In genomic region chr9:91884153-91884552, GRCh38 we compare ENCODE assay signal across 1 cellular context.
TF ChIP-seq lines count a peak whose summit lies in the region.

No MANE protein-coding gene starts in this region.

TF ChIP-seq in IMR-90, 13 proteins besides CTCF, POLR2A, EP300 and RAD21 (continued from another document):
- TF ChIP-seq MAZ (IDR thresholded peaks at IDR 0.05; ENCODE audit: borderline replicate concordance, low read depth, low read length) (no peak), CHD1 (IDR thresholded peaks at IDR 0.05; ENCODE audit: low read depth, low read length) (no peak), RCOR1 (IDR thresholded peaks at IDR 0.05; ENCODE audit: insufficient replicate concordance, low read length) (no peak), SMC3 (IDR thresholded peaks at IDR 0.05; ENCODE audit: low read depth, low read length) (no peak), MXI1 (IDR thresholded peaks at IDR 0.05; ENCODE audit: borderline replicate concordance, low read depth, low read length) (no peak), MAFK (IDR thresholded peaks at IDR 0.05; ENCODE audit: low read depth, low read length) (no peak), FOS (IDR thresholded peaks at IDR 0.05; ENCODE audit: low read depth, low read length) (no peak), BHLHE40 (IDR thresholded peaks at IDR 0.05; ENCODE audit: low read depth, low read length) (no peak)
